In genomic region chr13:35342440-35342839, GRCh38 we compare ENCODE assay signal across 24 cellular contexts.
"Had no signal": no experiment of that assay in that cellular context is flagged by ENCODE, and none has a peak within 500 bp of the region (broad histone marks: within the 10 kb centered on the region; RNA-seq: fewer than 3 reads in every experiment).

No MANE protein-coding gene starts in this region.

- ATAC-seq: activated CD4-positive, alpha-beta T cell treated with anti-CD3 and anti-CD28 coated beads for 36 hours; activated CD4-positive, CD25-positive, alpha-beta regulatory T cell treated with anti-CD3 and anti-CD28 coated beads, Interleukin-2, amount 50 U/mL, for 24 hours; activated CD8-positive, alpha-beta T cell treated with anti-CD3 and anti-CD28 coated beads, Interleukin-2, amount 10 ng/mL, durations not matched to agents 7 days and 5 days; body of pancreas; Right ventricle myocardium inferior; WTC11 had no signal

- H3K9me3 ChIP-seq: body of pancreas, breast epithelium, SJSA1, SK-N-SH had no signal

- H3K27me3 ChIP-seq: adrenal gland, body of pancreas, breast epithelium, SJSA1 had no signal

- H3K4me3 ChIP-seq: adrenal gland, body of pancreas, breast epithelium, PC-9, SJSA1 had no signal

- DNase-seq: activated CD4-positive, alpha-beta T cell treated with anti-CD3 and anti-CD28 coated beads for 36 hours; activated CD4-positive, alpha-beta T cell treated with anti-CD3 and anti-CD28 coated beads, Interleukin-2, amount 10 ng/mL, durations not matched to agents 7 days and 5 days; activated CD4-positive, alpha-beta T cell treated with anti-CD3 and anti-CD28 coated beads, Interleukin-2, amount 50 U/mL, for 48 hours; activated CD8-positive, alpha-beta T cell treated with anti-CD3 and anti-CD28 coated beads, Interleukin-2, amount 10 ng/mL, durations not matched to agents 7 days and 5 days; activated gamma-delta T cell; activated naive CD4-positive, alpha-beta T cell treated with Interleukin-2 at 50 U/mL for 16 hours; activated naive CD8-positive, alpha-beta T cell treated with anti-CD3 and anti-CD28 coated beads, Interleukin-2, amount 10 ng/mL, durations not matched to agents 7 days and 5 days; activated T-cell treated with anti-CD3 and anti-CD28 coated beads, Interleukin-2, amount 50 U/mL, for 24 hours; adrenal gland; body of pancreas; MV-4-11; NCI-H1092; NCI-H1436 treated with DMSO at 0.1 percent for 48 hours; NCI-H1694 treated with DMSO at 0.1 percent for 48 hours; NCI-H2029; NCI-H345; NCI-H524 treated with DMSO at 0.1 percent for 48 hours; PC-9; SK-N-SH had no signal

- H3K36me3 ChIP-seq: adrenal gland, breast epithelium, SJSA1 had no signal
